Comparison of ENCODE assay signal across 8 cellular contexts in genomic region chr6:117674991-117675657, GRCh38. TPM values are rescaled to one million over a fixed set of nuclear protein-coding genes. Genes with fewer than 3 reads are reported as not detected.
DNase-seq lines count a peak whose midpoint lies in the region; ATAC-seq and TF ChIP-seq lines count a peak whose summit lies in the region.

NUS1 (plus strand) TSS chr6:117675469; CDS start chr6:117675671, 202 bp downstream.

- DNase-seq in NCI-H187 (lab: John Stamatoyannopoulos, UW) (peak; percentile 88 to 96), T-helper 17 cell (peak; percentile 94 to 98 (median 95)), amniotic stem cell (lab: John Stamatoyannopoulos, UW) (peak; percentile 89), left ventricle myocardium inferior (peak; percentile 98), prostate gland (ENCODE audit: low spot score) (peak; percentile 97), ureter (ENCODE audit: low spot score) (peak; percentile 98)

- no peaks in the 10 kb centered on the region for H3K27me3 Mint-ChIP-seq in T-helper 17 cell

- H3K9me3 ChIP-seq in T-helper 17 cell (ENCODE audit: control insufficient read depth, low read length, poor library complexity, severe bottlenecking) (no peaks in the 10 kb centered on the region), left ventricle myocardium inferior (replicated peaks) (peaks cover 5% of the 10 kb centered on the region), prostate gland (no peaks in the 10 kb centered on the region)

- peak; percentile 38 for TF ChIP-seq POLR2A in prostate gland (IDR thresholded peaks at IDR 0.05)

- peaks cover 2% of the 10 kb centered on the region for H3K36me3 Mint-ChIP-seq in T-helper 17 cell (ENCODE audit: low read depth)

- H3K27ac Mint-ChIP-seq in T-helper 17 cell, result peak within 1 kb of the TSS; percentile 90

- H3K4me3 Mint-ChIP-seq in T-helper 17 cell, result peak within 1 kb of the TSS; percentile 97

- H3K27ac ChIP-seq in left ventricle myocardium inferior (replicated peaks) (peak within 1 kb of the TSS; percentile 84), prostate gland (peak within 1 kb of the TSS; percentile 64 to 74)

- peaks cover 53% of the 10 kb centered on the region for H3K4me1 ChIP-seq in left ventricle myocardium inferior
- H3K4me1 ChIP-seq in prostate gland (replicated peaks), result peaks cover 6% of the 10 kb centered on the region

- under 1% methylated on average over 52 of the region's 53 CpGs for WGBS in prostate gland

- H3K4me1 Mint-ChIP-seq in T-helper 17 cell, result peaks cover 46% of the 10 kb centered on the region

- TF ChIP-seq CTCF in left ventricle myocardium inferior (IDR thresholded peaks at IDR 0.05; ENCODE audit: borderline replicate concordance), result peak; percentile 79
- TF ChIP-seq CTCF in prostate gland (IDR thresholded peaks at IDR 0.05), result peak; percentile 71 to 84 (median 81)

- intact Hi-C loops in left ventricle myocardium inferior (cut with micrococcal nuclease), result no loop called here
- intact Hi-C loops in prostate gland (cut with DNase I), result no loop called here

- H3K4me3 ChIP-seq in left ventricle myocardium inferior (peak within 1 kb of the TSS; percentile 83), prostate gland (peak within 1 kb of the TSS; percentile 53 to 54)

- no peaks in the 10 kb centered on the region for H3K27me3 ChIP-seq in left ventricle myocardium inferior (ENCODE audit: low read depth)
- H3K27me3 ChIP-seq in prostate gland (replicated peaks; ENCODE audit: insufficient read depth), result no peaks in the 10 kb centered on the region

- no peaks in the 10 kb centered on the region for H3K36me3 ChIP-seq in left ventricle myocardium inferior
- H3K36me3 ChIP-seq in prostate gland, result no peaks in the 10 kb centered on the region

- ATAC-seq in GM18498 (IDR thresholded peaks at IDR 0.05; ENCODE audit: unreplicated experiment) (peak; percentile 98), HG02970 (IDR thresholded peaks at IDR 0.05; ENCODE audit: low FRiP score, unreplicated experiment) (peak; percentile 100), T-helper 17 cell (peak; percentile 97)

RNA-seq across cellular contexts. Expression of gene NUS1, which starts in this region (rescaled TPM):
- 10 to 100 TPM; 21.9 to 26.0 TPM for total RNA-seq in T-helper 17 cell
- total RNA-seq in left ventricle myocardium inferior, result 14.5 TPM
- total RNA-seq in prostate gland, result 10 to 100 TPM; 17.5 to 26.1 TPM
- 35.3 TPM for total RNA-seq in ureter

Comparison
In these comparisons a context has a peak if more than half of its experiments do, and no peak if none do; other contexts are left out.
1. Peak in every context shown above with its lines: DNase-seq, ATAC-seq, H3K4me3 ChIP-seq and H3K27ac ChIP-seq.